9 cellular contexts compared by ENCODE assay signal in genomic region chr22:35352214-35353111, GRCh38. TPM values are rescaled to one million over a fixed set of nuclear protein-coding genes. Genes with fewer than 3 reads are reported as not detected.
A peak's percentile ranks its signal among the peaks of the same experiment; 100 is the strongest.
DNase-seq lines count a peak whose midpoint lies in the region; ATAC-seq and TF ChIP-seq lines count a peak whose summit lies in the region.
"Had no signal": no experiment of that assay in that cellular context is flagged by ENCODE, and none has a peak within 500 bp of the region (broad histone marks: within the 10 kb centered on the region; RNA-seq: fewer than 3 reads in every experiment).

No MANE protein-coding gene starts in this region.

- peak; percentile 68 for ATAC-seq in activated CD4-positive, alpha-beta T cell treated with anti-CD3 and anti-CD28 coated beads for 36 hours
- ATAC-seq in omental fat pad (ENCODE audit: low FRiP score): peak; percentile 0

- CTCF ChIA-PET in activated CD4-positive, alpha-beta T cell treated with anti-CD3 and anti-CD28 coated beads for 36 hours (lab: Charles Lee): interaction anchor here (0.6 to 1.9 kb wide), 5 partner anchors 19 to 267 kb away, joined by 3 to 4 read pairs (median 3); no protein-coding TSS in a partner anchor

- H3K27me3 ChIP-seq in GM06990 (replicated peaks; ENCODE audit: control insufficient read depth, insufficient read depth, low read length) (no peaks in the 10 kb centered on the region), esophagus squamous epithelium (peaks cover 0 to 4% (median 0%) of the 10 kb centered on the region in 4 donors), vagina (no peaks in the 10 kb centered on the region), MG63 (no peaks in the 10 kb centered on the region), breast epithelium (no peaks in the 10 kb centered on the region)

- H3K36me3 ChIP-seq in GM06990 (ENCODE audit: control insufficient read depth, insufficient read depth, low read length): no peaks in the 10 kb centered on the region
- peaks cover 0 to 13% (median 0%) of the 10 kb centered on the region in 3 donors for H3K36me3 ChIP-seq in esophagus squamous epithelium
- peaks cover 0 to 6% of the 10 kb centered on the region in 2 donors for H3K36me3 ChIP-seq in vagina
- no peaks in the 10 kb centered on the region for H3K36me3 ChIP-seq in MG63
- no peaks in the 10 kb centered on the region for H3K36me3 ChIP-seq in breast epithelium

- peak; percentile 51 for TF ChIP-seq CTCF in GM06990 (IDR thresholded peaks at IDR 0.05; ENCODE audit: insufficient read depth, low read length, poor library complexity, severe bottlenecking)
- no peak for TF ChIP-seq CTCF in esophagus squamous epithelium (IDR thresholded peaks at IDR 0.05)
- TF ChIP-seq CTCF in omental fat pad (IDR thresholded peaks at IDR 0.05): no peak
- no peak for TF ChIP-seq CTCF in vagina (IDR thresholded peaks at IDR 0.05)
- TF ChIP-seq CTCF in breast epithelium (IDR thresholded peaks at IDR 0.05): no peak

- POLR2A ChIA-PET in activated CD4-positive, alpha-beta T cell treated with anti-CD3 and anti-CD28 coated beads for 36 hours (lab: Charles Lee): no interaction called here

- H3K9me3 ChIP-seq in esophagus squamous epithelium: no peaks in the 10 kb centered on the region
- H3K9me3 ChIP-seq in vagina: no peaks in the 10 kb centered on the region
- no peaks in the 10 kb centered on the region for H3K9me3 ChIP-seq in MG63
- no peaks in the 10 kb centered on the region for H3K9me3 ChIP-seq in breast epithelium

- H3K4me3 ChIP-seq in GM06990 (replicated peaks; ENCODE audit: low read depth, low read length): no peak overlapping the region; the same call in 1 of the 2 replicates
- H3K4me3 ChIP-seq in esophagus squamous epithelium: peak overlapping the region in 1 of 4 donors; percentile 27
- H3K4me3 ChIP-seq in vagina: no peak overlapping the region
- no peak overlapping the region for H3K4me3 ChIP-seq in MG63
- no peak overlapping the region for H3K4me3 ChIP-seq in breast epithelium

- peaks cover 37 to 39% (median 38%) of the 10 kb centered on the region in 3 donors for H3K4me1 Mint-ChIP-seq in IgD-negative memory B cell
- peaks cover 28% of the 10 kb centered on the region for H3K4me1 Mint-ChIP-seq in activated CD4-positive, alpha-beta T cell treated with anti-CD3 and anti-CD28 coated beads for 36 hours

- H3K27me3 Mint-ChIP-seq in IgD-negative memory B cell: no peaks in the 10 kb centered on the region
- H3K27me3 Mint-ChIP-seq in activated CD4-positive, alpha-beta T cell treated with anti-CD3 and anti-CD28 coated beads for 36 hours: peaks cover 6% of the 10 kb centered on the region

- intact Hi-C loops in activated CD4-positive, alpha-beta T cell treated with anti-CD3 and anti-CD28 coated beads for 36 hours (cut with DNase I, micrococcal nuclease): loop anchor here (1.0 to 10.0 kb wide), 7 partner anchors 50 to 772 kb away; partner anchors contain the start of genes MCM5 (in 1 of the 2) and RASD2 (in 1 of the 2)
- intact Hi-C loops in esophagus squamous epithelium (cut with DNase I) (no loop called here), vagina (cut with DNase I) (loop anchor here (5.0 kb wide), 1 partner anchor 235 kb away; no protein-coding TSS in a partner anchor), breast epithelium (cut with DNase I; ENCODE audit: low total_unique reads) (no loop called here)

- WGBS in esophagus squamous epithelium, 2 donors: 39 to 46% methylated on average over 5 to 6 of the region's 19 CpGs

- no peaks in the 10 kb centered on the region for H3K9me3 Mint-ChIP-seq in IgD-negative memory B cell
- H3K9me3 Mint-ChIP-seq in activated CD4-positive, alpha-beta T cell treated with anti-CD3 and anti-CD28 coated beads for 36 hours (ENCODE audit: low read depth): no peaks in the 10 kb centered on the region

- TF ChIP-seq POLR2A in esophagus squamous epithelium (IDR thresholded peaks at IDR 0.05) (peak in 1 of 4 donors; percentile 37), vagina (IDR thresholded peaks at IDR 0.05) (no peak), breast epithelium (IDR thresholded peaks at IDR 0.05) (no peak)

- peak overlapping the region; percentile 88 to 97 (median 95) for H3K27ac Mint-ChIP-seq in IgD-negative memory B cell
- peak overlapping the region; percentile 70 for H3K27ac Mint-ChIP-seq in activated CD4-positive, alpha-beta T cell treated with anti-CD3 and anti-CD28 coated beads for 36 hours

- H3K27ac ChIP-seq in esophagus squamous epithelium: peak overlapping the region; percentile 46 to 89 (median 61)
- H3K27ac ChIP-seq in vagina: peak overlapping the region; percentile 86
- peak overlapping the region in 1 of 2 donors; percentile 63 for H3K27ac ChIP-seq in breast epithelium
- H3K27ac ChIP-seq: KMS-11 had no signal

- H3K36me3 Mint-ChIP-seq in IgD-negative memory B cell: peaks cover 2% of the 10 kb centered on the region
- no peaks in the 10 kb centered on the region for H3K36me3 Mint-ChIP-seq in activated CD4-positive, alpha-beta T cell treated with anti-CD3 and anti-CD28 coated beads for 36 hours (ENCODE audit: low read depth)

- H3K4me1 ChIP-seq in esophagus squamous epithelium (peaks cover 18 to 42% (median 27%) of the 10 kb centered on the region in 3 donors), vagina (peaks cover 37% of the 10 kb centered on the region), breast epithelium (peaks cover 0 to 8% of the 10 kb centered on the region in 2 donors)

- DNase-seq in GM06990 (ENCODE audit: extremely low read depth, insufficient read length) (peak; percentile 74), esophagus squamous epithelium (lab: John Stamatoyannopoulos, UW) (peak; percentile 52), omental fat pad (ENCODE audit: low spot score) (peak; percentile 47), vagina (ENCODE audit: extremely low spot score in 2 of 2) (no peak), MG63 (no peak), breast epithelium (ENCODE audit: low spot score in 2 of 2) (no peak)
- peak; percentile 83 for DNase-seq in activated CD4-positive, alpha-beta T cell treated with anti-CD3 and anti-CD28 coated beads for 36 hours

- H3K4me3 Mint-ChIP-seq in IgD-negative memory B cell: peak overlapping the region; percentile 48 to 95 (median 88)
- H3K4me3 Mint-ChIP-seq in activated CD4-positive, alpha-beta T cell treated with anti-CD3 and anti-CD28 coated beads for 36 hours: peak overlapping the region; percentile 29

RNA-seq across cellular contexts. Expression of gene HMOX1, which starts 28.4 kb away (rescaled TPM):
- polyA plus RNA-seq in IgD-negative memory B cell: 28.7 TPM
- under 1 TPM; 0.30 to 0.61 TPM for total RNA-seq in activated CD4-positive, alpha-beta T cell treated with anti-CD3 and anti-CD28 coated beads for 36 hours
- 10 to 100 TPM; 13.0 to 39.0 (median 18.3) TPM for total RNA-seq in esophagus squamous epithelium
- total RNA-seq in omental fat pad: 100 to 1,000 TPM in 2 of 4 donors, 10 to 100 TPM in 2; 32.8 to 625 (median 159) TPM
- total RNA-seq in vagina: 26.8 TPM
- total RNA-seq in MG63 (2014; rRNA removed; shearing (Covaris generic); ENCODE audit: low replicate concordance): 36.1 and 66.9 TPM in 2 replicates
- 10 to 100 TPM; 11.5 to 38.6 (median 21.3) TPM for total RNA-seq in breast epithelium

RNA-seq across cellular contexts. Expression of gene MCM5, which starts 47.5 kb away (rescaled TPM):
- polyA plus RNA-seq in IgD-negative memory B cell: 78.2 TPM
- total RNA-seq in activated CD4-positive, alpha-beta T cell treated with anti-CD3 and anti-CD28 coated beads for 36 hours: 100 to 1,000 TPM; 291 to 382 TPM
- total RNA-seq in esophagus squamous epithelium (10 to 100 TPM; 23.1 to 48.1 (median 34.6) TPM), omental fat pad (10 to 100 TPM; 10.5 to 22.5 (median 13.9) TPM), vagina (17.9 TPM), breast epithelium (10 to 100 TPM; 16.4 to 23.3 (median 16.8) TPM)
- total RNA-seq in MG63 (2014; rRNA removed; shearing (Covaris generic); ENCODE audit: low replicate concordance): 72.8 and 117 TPM in 2 replicates

RNA-seq across cellular contexts. Expression of gene TOM1, which starts 52.8 kb away (rescaled TPM):
- 23.1 TPM for polyA plus RNA-seq in IgD-negative memory B cell
- 10 to 100 TPM; 23.7 to 29.5 TPM for total RNA-seq in activated CD4-positive, alpha-beta T cell treated with anti-CD3 and anti-CD28 coated beads for 36 hours
- 100 to 1,000 TPM in 2 of 4 donors, 10 to 100 TPM in 2; 72.1 to 145 (median 106) TPM for total RNA-seq in esophagus squamous epithelium
- 100 to 1,000 TPM in 1 of 4 donors, 10 to 100 TPM in 3; 65.6 to 109 (median 93.2) TPM for total RNA-seq in omental fat pad
- 120 TPM for total RNA-seq in vagina
- 18.1 and 19.2 TPM in 2 replicates for total RNA-seq in MG63 (2014; rRNA removed; shearing (Covaris generic); ENCODE audit: low replicate concordance)
- total RNA-seq in breast epithelium: 100 to 1,000 TPM in 2 of 3 donors, 10 to 100 TPM in 1; 85.6 to 106 (median 105) TPM

Comparison
In these comparisons a context has a peak if more than half of its experiments do, and no peak if none do; other contexts are left out.
1. DNase-seq: peak in GM06990 (single experiment), activated CD4-positive, alpha-beta T cell treated with anti-CD3 and anti-CD28 coated beads for 36 hours (single experiment), esophagus squamous epithelium (single experiment) and omental fat pad (single experiment); none in vagina (0 of 2), MG63 (single experiment) and breast epithelium (0 of 2).
2. RNA of gene HMOX1, which starts 28.4 kb away (total RNA-seq): 32.8 to 625 TPM in omental fat pad, 36.1 to 66.9 TPM in MG63, 26.8 TPM in vagina (single experiment), 13.0 to 39.0 TPM in esophagus squamous epithelium and 11.5 to 38.6 TPM in breast epithelium; 0.30 to 0.61 TPM in activated CD4-positive, alpha-beta T cell treated with anti-CD3 and anti-CD28 coated beads for 36 hours; every median in the first group is over 4 times any median in the second.
3. intact Hi-C loops: an anchor here in activated CD4-positive, alpha-beta T cell treated with anti-CD3 and anti-CD28 coated beads for 36 hours (1.0 to 10.0 kb wide) and vagina (5.0 kb wide); none called in esophagus squamous epithelium and breast epithelium.